1 cellular context compared by ENCODE assay signal in genomic region chr2:47179325-47179724, GRCh38.
TF ChIP-seq lines count a peak whose summit lies in the region.

No MANE protein-coding gene starts in this region.

TF ChIP-seq in GM23338, 12 proteins besides CTCF, POLR2A, EP300 and RAD21 (continued from another document):
- TF ChIP-seq ETS1 (IDR thresholded peaks at IDR 0.05) (no peak), ZNF331 (CRISPR knock-in tag; IDR thresholded peaks at IDR 0.05; ENCODE audit: low read depth) (no peak), EZH2phosphoT487 (IDR thresholded peaks at IDR 0.05; ENCODE audit: unreplicated experiment) (no peak), NANOG (IDR thresholded peaks at IDR 0.05; ENCODE audit: borderline replicate concordance) (no peak), POLR2AphosphoS5 (IDR thresholded peaks at IDR 0.05; ENCODE audit: low read depth) (no peak), ZNF462 (CRISPR knock-in tag; IDR thresholded peaks at IDR 0.05) (no peak), CREB1 (CRISPR knock-in tag; IDR thresholded peaks at IDR 0.05; ENCODE audit: low read depth) (no peak)
